ENCODE assay signal across 8 cellular contexts in the genomic region with DNA sequence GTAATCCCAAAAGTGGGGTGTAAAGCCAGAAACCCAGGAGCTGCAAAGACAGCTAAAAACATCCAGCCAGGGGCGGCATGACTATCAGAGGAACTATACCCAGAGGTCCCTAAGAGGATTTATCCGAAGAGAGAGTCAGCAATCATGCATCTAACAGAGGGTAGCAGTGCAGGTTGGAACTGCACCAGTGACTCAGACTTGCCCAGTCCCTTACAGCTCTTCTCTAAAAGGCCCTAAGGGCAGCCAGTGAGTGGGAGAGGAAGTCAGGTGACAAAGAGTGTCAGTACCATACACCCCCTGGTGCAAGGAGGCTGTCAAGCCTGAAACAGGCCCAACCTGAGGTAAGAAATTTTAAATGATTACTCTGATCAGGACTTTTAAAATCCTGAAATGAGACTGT.
DNase-seq lines count a peak whose midpoint lies in the region; ATAC-seq, FAIRE-seq and TF ChIP-seq lines count a peak whose summit lies in the region.

No MANE protein-coding gene starts in this region.

- no peak for TF ChIP-seq POLR2A in A549 (IDR thresholded peaks at IDR 0.05; ENCODE audit: low read length)

- no peak overlapping the region for H3K4me3 Mint-ChIP-seq in stimulated activated effector memory CD8-positive, alpha-beta T cell treated with anti-CD3 and anti-CD28 coated beads, Interleukin-12 subunit alpha, Interleukin-12 subunit beta, amount 100 ng/mL, for 72 hours

- no peak for FAIRE-seq in A549 (lab: Jason Lieb, UNC)

- H3K9me3 Mint-ChIP-seq in stimulated activated effector memory CD8-positive, alpha-beta T cell treated with anti-CD3 and anti-CD28 coated beads, Interleukin-12 subunit alpha, Interleukin-12 subunit beta, amount 100 ng/mL, for 72 hours, result no peaks in the 10 kb centered on the region

- H3K9me3 ChIP-seq in A549, result no peaks in the 10 kb centered on the region

- peak overlapping the region in 1 of 2 experiments; percentile 39; a peak in 1 of 6 replicates for H3K27ac ChIP-seq in A549

- peak overlapping the region; percentile 62 for H3K4me2 ChIP-seq in A549

- H3K36me3 Mint-ChIP-seq in stimulated activated effector memory CD8-positive, alpha-beta T cell treated with anti-CD3 and anti-CD28 coated beads, Interleukin-12 subunit alpha, Interleukin-12 subunit beta, amount 100 ng/mL, for 72 hours, result peaks cover 21% of the 10 kb centered on the region

- no peak overlapping the region for H3K4me3 ChIP-seq in A549
- H3K4me3 ChIP-seq in epithelial cell of esophagus (ENCODE audit: low read length), result no peak overlapping the region

- DNase-seq in A549 (ENCODE audit: low read depth in 1 of 2, low spot score in 1 of 2) (no peak), SW480 (ENCODE audit: low spot score) (peak; percentile 3), epithelial cell of esophagus (ENCODE audit: low read depth) (peak; percentile 85), hepatic stellate cell (ENCODE audit: low spot score) (no peak), NCI-H187 (lab: John Stamatoyannopoulos, UW) (no peak)
- peak in 1 of 2 donors; percentile 60 for DNase-seq in stimulated activated effector memory CD8-positive, alpha-beta T cell treated with anti-CD3 and anti-CD28 coated beads, Interleukin-12 subunit alpha, Interleukin-12 subunit beta, amount 100 ng/mL, for 72 hours (ENCODE audit: low spot score in 2 of 2)

- H3K4me1 Mint-ChIP-seq in stimulated activated effector memory CD8-positive, alpha-beta T cell treated with anti-CD3 and anti-CD28 coated beads, Interleukin-12 subunit alpha, Interleukin-12 subunit beta, amount 100 ng/mL, for 72 hours, result peaks cover 49% of the 10 kb centered on the region

- CTCF ChIA-PET in A549 (lab: Yijun Ruan, JAX), result no interaction called here

- 84% methylated on average over 2 of the region's 2 CpGs for WGBS in A549 (ENCODE audit: missing lambda C conversion rate)

- POLR2A ChIA-PET in A549 (lab: Yijun Ruan, JAX), result no interaction called here

- TF ChIP-seq CTCF in A549 (IDR thresholded peaks at IDR 0.05), result no peak
- peak; percentile 22 for TF ChIP-seq CTCF in epithelial cell of esophagus (IDR thresholded peaks at IDR 0.05; ENCODE audit: insufficient read depth, low read depth, low read length, missing control alignments)

- peaks cover 44% of the 10 kb centered on the region for H3K4me1 ChIP-seq in A549

- H3K27ac Mint-ChIP-seq in stimulated activated effector memory CD8-positive, alpha-beta T cell treated with anti-CD3 and anti-CD28 coated beads, Interleukin-12 subunit alpha, Interleukin-12 subunit beta, amount 100 ng/mL, for 72 hours, result peak overlapping the region; percentile 2

- no peak for TF ChIP-seq EP300 in A549 (IDR thresholded peaks at IDR 0.05)

- ATAC-seq in A549 (peak; percentile 54 to 70; a peak in 4 of 6 replicates), GM18858 (IDR thresholded peaks at IDR 0.05; ENCODE audit: unreplicated experiment) (peak; percentile 90), HG02973 (IDR thresholded peaks at IDR 0.05; ENCODE audit: unreplicated experiment) (peak; percentile 89)
- peak; percentile 100 for ATAC-seq in stimulated activated effector memory CD8-positive, alpha-beta T cell treated with anti-CD3 and anti-CD28 coated beads, Interleukin-12 subunit alpha, Interleukin-12 subunit beta, amount 100 ng/mL, for 72 hours

- TF ChIP-seq RAD21 in A549 (conservative IDR thresholded peaks at IDR 0.05 in 1 of 2, IDR thresholded peaks at IDR 0.05 in 1 of 2), result no peak

TF ChIP-seq in A549, 52 proteins besides CTCF, POLR2A, EP300 and RAD21:
- TF ChIP-seq MAFK (IDR thresholded peaks at IDR 0.05; ENCODE audit: partially characterized antibody), result no peak
- TF ChIP-seq HOXA7 (CRISPR knock-in tag; IDR thresholded peaks at IDR 0.05), result no peak
- TF ChIP-seq FOSL2 (IDR thresholded peaks at IDR 0.05), result no peak
- no peak for TF ChIP-seq FOSL2 (CRISPR knock-in tag; IDR thresholded peaks at IDR 0.05)
- no peak for TF ChIP-seq KDM1A (IDR thresholded peaks at IDR 0.05; ENCODE audit: low read depth)
- no peak for TF ChIP-seq EHF (CRISPR knock-in tag; IDR thresholded peaks at IDR 0.05)
- no peak for TF ChIP-seq CHD4 (IDR thresholded peaks at IDR 0.05; ENCODE audit: borderline replicate concordance)
- TF ChIP-seq, protein P1, sequence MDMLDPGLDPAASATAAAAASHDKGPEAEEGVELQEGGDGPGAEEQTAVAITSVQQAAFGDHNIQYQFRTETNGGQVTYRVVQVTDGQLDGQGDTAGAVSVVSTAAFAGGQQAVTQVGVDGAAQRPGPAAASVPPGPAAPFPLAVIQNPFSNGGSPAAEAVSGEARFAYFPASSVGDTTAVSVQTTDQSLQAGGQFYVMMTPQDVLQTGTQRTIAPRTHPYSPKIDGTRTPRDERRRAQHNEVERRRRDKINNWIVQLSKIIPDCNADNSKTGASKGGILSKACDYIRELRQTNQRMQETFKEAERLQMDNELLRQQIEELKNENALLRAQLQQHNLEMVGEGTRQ (IDR thresholded peaks at IDR 0.05), result no peak
- TF ChIP-seq HMGXB4 (CRISPR knock-in tag; IDR thresholded peaks at IDR 0.05; ENCODE audit: borderline replicate concordance), result no peak
TF ChIP-seq in A549: peak in this region for 0.

Comparison
In these comparisons a context has a peak if more than half of its experiments do, and no peak if none do; other contexts are left out.
1. DNase-seq: peak in SW480 (single experiment) and epithelial cell of esophagus (single experiment); none in A549 (0 of 2), hepatic stellate cell (single experiment) and NCI-H187 (0 of 2).
2. Peak in every context shown above with its lines, with median percentiles within 50 percentile points of each other: ATAC-seq.